In the genomic region with DNA sequence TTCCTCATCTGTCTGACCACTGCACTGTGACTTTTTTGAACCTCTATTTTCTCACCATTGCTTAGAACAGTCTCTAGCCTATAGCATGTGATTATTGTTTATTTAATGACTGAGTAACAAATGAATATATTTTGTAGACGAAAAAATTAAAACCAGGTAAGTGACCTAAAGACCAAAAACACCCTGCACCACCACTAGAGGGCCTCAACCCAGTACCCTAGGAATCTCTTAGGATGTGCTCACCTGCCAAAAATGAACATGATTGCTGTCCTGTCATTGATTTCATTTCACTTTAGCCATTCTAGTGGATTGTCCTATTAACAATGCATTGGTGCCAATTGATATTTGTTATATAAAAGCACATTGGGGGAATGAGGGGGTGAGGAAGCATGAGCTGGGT, we compare ENCODE assay signal across 11 cellular contexts.
DNase-seq lines count a peak whose midpoint lies in the region; ATAC-seq and TF ChIP-seq lines count a peak whose summit lies in the region.
"Had no signal": no experiment of that assay in that cellular context is flagged by ENCODE, and none has a peak within 500 bp of the region (broad histone marks: within the 10 kb centered on the region; RNA-seq: fewer than 3 reads in every experiment).

No MANE protein-coding gene starts in this region.

- TF ChIP-seq CTCF in C4-2B (conservative IDR thresholded peaks at IDR 0.05) (peak; percentile 81), GM12874 (IDR thresholded peaks at IDR 0.05; ENCODE audit: insufficient read depth, low read depth, low read length) (peak; percentile 51; the same call in 1 of the 2 replicates), VCaP (conservative IDR thresholded peaks at IDR 0.05) (peak; percentile 83)

- H3K27ac ChIP-seq in C4-2B = no peak overlapping the region
- no peak overlapping the region for H3K27ac ChIP-seq in VCaP
- H3K27ac ChIP-seq: epithelial cell of prostate had no signal

- DNase-seq in kidney tubule cell (ENCODE audit: low spot score) (peak; percentile 15), GM19240 (ENCODE audit: insufficient read length, low spot score) (no peak), activated gamma-delta T cell treated with Interleukin-2 at 50 U/mL for 16 hours (no peak), COLO829 (ENCODE audit: low spot score) (no peak)
- DNase-seq: activated naive CD4-positive, alpha-beta T cell treated with anti-CD3 and anti-CD28 coated beads, Interleukin-2, amount 10 ng/mL, durations not matched to agents 7 days and 5 days; NCI-H446 treated with DMSO at 0.1 percent for 48 hours had no signal

- ATAC-seq in GM19467 (IDR thresholded peaks at IDR 0.05; ENCODE audit: unreplicated experiment) = no peak
